11 cellular contexts compared by ENCODE assay signal in the genomic region with DNA sequence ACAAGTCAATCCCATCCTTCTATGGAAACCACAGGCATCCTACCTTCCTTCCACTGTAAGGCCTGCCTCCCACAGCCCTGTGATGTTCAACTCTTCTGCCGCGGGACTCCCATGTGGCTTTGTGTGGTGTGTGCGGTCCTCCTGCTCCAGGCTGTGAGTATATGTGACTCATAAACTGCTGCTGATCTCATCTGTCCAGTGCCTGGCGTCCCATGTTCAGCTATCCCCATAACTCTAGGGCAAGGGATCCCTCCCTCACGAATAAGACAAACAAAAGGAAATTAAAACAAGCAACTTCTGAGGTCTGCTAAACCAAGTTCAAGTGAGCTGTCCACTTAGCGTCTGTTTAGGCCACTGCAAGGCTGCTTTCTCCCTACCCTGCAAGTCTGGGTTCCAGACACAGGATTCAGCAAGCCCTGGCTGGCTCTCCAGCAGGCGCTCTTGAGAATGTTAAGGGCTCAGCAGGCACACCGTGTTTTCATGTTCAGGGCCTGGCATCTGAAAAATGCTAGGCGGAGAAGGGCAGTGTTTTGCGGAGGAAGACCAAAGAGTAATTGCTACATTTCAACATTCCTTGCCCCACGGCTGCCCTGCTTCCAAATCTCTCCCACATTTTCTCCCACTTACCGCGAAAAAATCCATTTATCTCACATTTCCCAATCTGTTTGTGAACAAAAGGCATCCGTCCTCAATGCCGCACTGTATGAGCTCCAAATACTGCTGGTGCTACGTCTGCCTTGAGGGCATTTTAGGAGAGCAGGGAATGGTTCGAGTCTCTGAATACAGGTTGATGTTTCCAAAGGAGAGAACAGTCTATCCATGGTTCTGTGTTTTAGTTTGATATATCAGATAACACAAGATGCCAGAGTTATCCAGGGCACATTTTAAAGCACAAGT.
DNase-seq lines count a peak whose midpoint lies in the region; TF ChIP-seq lines count a peak whose summit lies in the region.
"Had no signal": no experiment of that assay in that cellular context is flagged by ENCODE, and none has a peak within 500 bp of the region (broad histone marks: within the 10 kb centered on the region; RNA-seq: fewer than 3 reads in every experiment).

No MANE protein-coding gene starts in this region.

- peak overlapping the region; percentile 70 for H3K9ac ChIP-seq in smooth muscle cell (ENCODE audit: low read depth)

- no peaks in the 10 kb centered on the region for H3K4me1 Mint-ChIP-seq in activated naive CD4-positive, alpha-beta T cell treated with anti-CD3 and anti-CD28 coated beads, Interleukin-2, amount 10 ng/mL, durations not matched to agents 7 days and 5 days
- H3K4me1 Mint-ChIP-seq: IgD-negative memory B cell had no signal

- no peaks in the 10 kb centered on the region for H3K36me3 Mint-ChIP-seq in activated naive CD4-positive, alpha-beta T cell treated with anti-CD3 and anti-CD28 coated beads, Interleukin-2, amount 10 ng/mL, durations not matched to agents 7 days and 5 days
- H3K36me3 Mint-ChIP-seq: IgD-negative memory B cell had no signal

- H3K9me3 Mint-ChIP-seq in activated naive CD4-positive, alpha-beta T cell treated with anti-CD3 and anti-CD28 coated beads, Interleukin-2, amount 10 ng/mL, durations not matched to agents 7 days and 5 days = peaks cover 10% of the 10 kb centered on the region

- CTCF ChIA-PET in activated naive CD4-positive, alpha-beta T cell treated with anti-CD3 and anti-CD28 coated beads, Interleukin-2, amount 10 ng/mL, durations not matched to agents 7 days and 5 days (lab: Charles Lee) = no interaction called here

- WGBS in smooth muscle cell (ENCODE audit: low lambda C conversion rate) = 5% methylated on average over 17 of the region's 17 CpGs
- WGBS in lower leg skin, 2 donors = 56 to 65% methylated on average over 17 of the region's 17 CpGs

- intact Hi-C loops in lower leg skin (cut with DNase I; ENCODE audit: low total_unique reads) = no loop called here

- TF ChIP-seq CTCF in smooth muscle cell (IDR thresholded peaks at IDR 0.05; ENCODE audit: borderline replicate concordance, insufficient read depth, poor library complexity, severe bottlenecking) = no peak
- TF ChIP-seq CTCF in lower leg skin (IDR thresholded peaks at IDR 0.05) = no peak

- DNase-seq in H7 = peak; percentile 5
- DNase-seq in astrocyte of the hippocampus (ENCODE audit: low read depth, low spot score) = peak; percentile 85
- peak; percentile 72 for DNase-seq in hepatic stellate cell (ENCODE audit: low spot score)
- DNase-seq in smooth muscle cell (lab: John Stamatoyannopoulos, UW; ENCODE audit: unreplicated experiment) = peak; percentile 10
- no peak for DNase-seq in activated naive CD4-positive, alpha-beta T cell treated with anti-CD3 and anti-CD28 coated beads, Interleukin-2, amount 10 ng/mL, durations not matched to agents 7 days and 5 days
- no peak for DNase-seq in T-helper 9 cell
- DNase-seq in lower leg skin (ENCODE audit: low spot score in 2 of 2) = no peak
- no peak for DNase-seq in SKM-1 (lab: John Stamatoyannopoulos, UW; ENCODE audit: unreplicated experiment)
- DNase-seq: gastrocnemius medialis had no signal

- no peak overlapping the region for H3K4me3 Mint-ChIP-seq in activated naive CD4-positive, alpha-beta T cell treated with anti-CD3 and anti-CD28 coated beads, Interleukin-2, amount 10 ng/mL, durations not matched to agents 7 days and 5 days
- H3K4me3 Mint-ChIP-seq: IgD-negative memory B cell had no signal

- peak overlapping the region; percentile 48 for H2AFZ ChIP-seq in smooth muscle cell (ENCODE audit: low read depth)

- H3K27ac ChIP-seq in smooth muscle cell (ENCODE audit: low read depth) = peak overlapping the region; percentile 94
- H3K27ac ChIP-seq: gastrocnemius medialis had no signal

- H3K4me1 ChIP-seq in smooth muscle cell (ENCODE audit: low read depth) = peaks cover 23% of the 10 kb centered on the region
- H3K4me1 ChIP-seq: gastrocnemius medialis, HAP-1 had no signal

- peak overlapping the region; percentile 80 for H3K4me2 ChIP-seq in smooth muscle cell

- H4K20me1 ChIP-seq in smooth muscle cell (ENCODE audit: low read depth) = no peaks in the 10 kb centered on the region

- peaks cover 15% of the 10 kb centered on the region for H3F3A ChIP-seq in smooth muscle cell (ENCODE audit: low read depth)

- TF ChIP-seq POLR2A in lower leg skin (IDR thresholded peaks at IDR 0.05) = no peak

- H3K27me3 Mint-ChIP-seq in activated naive CD4-positive, alpha-beta T cell treated with anti-CD3 and anti-CD28 coated beads, Interleukin-2, amount 10 ng/mL, durations not matched to agents 7 days and 5 days = no peaks in the 10 kb centered on the region
- H3K27me3 Mint-ChIP-seq: IgD-negative memory B cell had no signal

- H3K36me3 ChIP-seq in H7 (replicated peaks; ENCODE audit: control insufficient read depth, insufficient read depth, low read length) = no peaks in the 10 kb centered on the region
- no peaks in the 10 kb centered on the region for H3K36me3 ChIP-seq in smooth muscle cell (ENCODE audit: low read depth)
- H3K36me3 ChIP-seq: gastrocnemius medialis, HAP-1 had no signal

- H3K79me2 ChIP-seq in smooth muscle cell (ENCODE audit: low read depth) = peaks cover 12% of the 10 kb centered on the region

- H3K27ac Mint-ChIP-seq in activated naive CD4-positive, alpha-beta T cell treated with anti-CD3 and anti-CD28 coated beads, Interleukin-2, amount 10 ng/mL, durations not matched to agents 7 days and 5 days = no peak overlapping the region

- H3K27me3 ChIP-seq in H7 (ENCODE audit: control insufficient read depth, insufficient read depth, low read length) (no peaks in the 10 kb centered on the region), smooth muscle cell (ENCODE audit: low read depth) (no peaks in the 10 kb centered on the region)
- H3K27me3 ChIP-seq: gastrocnemius medialis had no signal

- H3K9me3 ChIP-seq in smooth muscle cell (replicated peaks; ENCODE audit: low read depth) = no peaks in the 10 kb centered on the region
- H3K9me3 ChIP-seq: gastrocnemius medialis, HAP-1 had no signal

- no peak overlapping the region for H3K4me3 ChIP-seq in H7 (ENCODE audit: insufficient read depth, low read depth, low read length)
- H3K4me3 ChIP-seq in smooth muscle cell = peak overlapping the region; percentile 17
- no peak overlapping the region for H3K4me3 ChIP-seq in lower leg skin (ENCODE audit: low read depth, poor library complexity, severe bottlenecking)
- H3K4me3 ChIP-seq: gastrocnemius medialis, HAP-1 had no signal

Comparison
In these comparisons a context has a peak if more than half of its experiments do, and no peak if none do; other contexts are left out.
1. DNase-seq: peak in H7 (single experiment), astrocyte of the hippocampus (single experiment), hepatic stellate cell (single experiment) and smooth muscle cell (single experiment); none in activated naive CD4-positive, alpha-beta T cell treated with anti-CD3 and anti-CD28 coated beads, Interleukin-2, amount 10 ng/mL, durations not matched to agents 7 days and 5 days (single experiment), T-helper 9 cell (single experiment), lower leg skin (0 of 2) and SKM-1 (single experiment).